In genomic region chr13:99657848-99658265, GRCh38 we compare ENCODE assay signal across 8 cellular contexts. TPM values are rescaled to one million over a fixed set of nuclear protein-coding genes. Genes with fewer than 3 reads are reported as not detected.
DNase-seq lines count a peak whose midpoint lies in the region; ATAC-seq, FAIRE-seq and TF ChIP-seq lines count a peak whose summit lies in the region.

No MANE protein-coding gene starts in this region.

- TF ChIP-seq POLR2A in GM12891 (IDR thresholded peaks at IDR 0.05; ENCODE audit: low read depth, low read length), result no peak
- TF ChIP-seq POLR2A in esophagus muscularis mucosa (IDR thresholded peaks at IDR 0.05; ENCODE audit: low read depth), result no peak

- H3K4me1 Mint-ChIP-seq in activated CD4-positive, alpha-beta memory T cell treated with anti-CD3 and anti-CD28 coated beads for 36 hours (ENCODE audit: low read depth), result peaks cover 45% of the 10 kb centered on the region
- H3K4me1 Mint-ChIP-seq in nephron, result peaks cover 24% of the 10 kb centered on the region

- no peak overlapping the region for H3K27ac Mint-ChIP-seq in activated CD4-positive, alpha-beta memory T cell treated with anti-CD3 and anti-CD28 coated beads for 36 hours
- H3K27ac Mint-ChIP-seq in nephron, result peak overlapping the region; percentile 96 to 98 (median 98)

- peak overlapping the region; percentile 80 to 88 (median 85) for H3K27ac ChIP-seq in esophagus muscularis mucosa (replicated peaks in 1 of 4)

- no peaks in the 10 kb centered on the region for H3K27me3 ChIP-seq in esophagus muscularis mucosa

- DNase-seq in GM12891 (ENCODE audit: insufficient read length, low spot score) (no peak), esophagus muscularis mucosa (ENCODE audit: extremely low spot score) (peak; percentile 91), NCI-H345 (lab: John Stamatoyannopoulos, UW) (no peak)
- peak; percentile 37 for DNase-seq in activated CD4-positive, alpha-beta memory T cell treated with anti-CD3 and anti-CD28 coated beads for 36 hours

- TF ChIP-seq CTCF in esophagus muscularis mucosa (IDR thresholded peaks at IDR 0.05) (no peak), nephron (IDR thresholded peaks at IDR 0.05; ENCODE audit: unreplicated experiment in 3 of 3) (no peak)

- 21% methylated on average over 25 of the region's 30 CpGs for WGBS in esophagus muscularis mucosa

- H3K4me3 Mint-ChIP-seq in activated CD4-positive, alpha-beta memory T cell treated with anti-CD3 and anti-CD28 coated beads for 36 hours, result peak overlapping the region; percentile 70
- H3K4me3 Mint-ChIP-seq in nephron, result peak overlapping the region; percentile 73 to 89 (median 85)

- no peak for TF ChIP-seq EP300 in esophagus muscularis mucosa (IDR thresholded peaks at IDR 0.05)

- H3K4me1 ChIP-seq in esophagus muscularis mucosa, result peaks cover 9 to 30% (median 27%) of the 10 kb centered on the region in 4 donors

- no peaks in the 10 kb centered on the region for H3K36me3 Mint-ChIP-seq in activated CD4-positive, alpha-beta memory T cell treated with anti-CD3 and anti-CD28 coated beads for 36 hours
- no peaks in the 10 kb centered on the region for H3K36me3 Mint-ChIP-seq in nephron (ENCODE audit: low read depth)

- H3K36me3 ChIP-seq in esophagus muscularis mucosa, result no peaks in the 10 kb centered on the region

- ATAC-seq in HG03159 (IDR thresholded peaks at IDR 0.05; ENCODE audit: unreplicated experiment) (peak; percentile 20), HG03196 (IDR thresholded peaks at IDR 0.05; ENCODE audit: unreplicated experiment) (no peak), GM21526 (IDR thresholded peaks at IDR 0.05; ENCODE audit: low FRiP score, unreplicated experiment) (no peak)

- POLR2A ChIA-PET in activated CD4-positive, alpha-beta memory T cell treated with anti-CD3 and anti-CD28 coated beads for 36 hours (lab: Charles Lee), result no interaction called here

- H3K9me3 Mint-ChIP-seq in activated CD4-positive, alpha-beta memory T cell treated with anti-CD3 and anti-CD28 coated beads for 36 hours, result no peaks in the 10 kb centered on the region
- H3K9me3 Mint-ChIP-seq in nephron, result no peaks in the 10 kb centered on the region

- intact Hi-C loops in activated CD4-positive, alpha-beta memory T cell treated with anti-CD3 and anti-CD28 coated beads for 36 hours (cut with micrococcal nuclease), result loop anchor here (1.0 to 10.0 kb wide), 13 partner anchors 116 to 1467 kb away; partner anchors contain the start of genes GGACT and PCCA
- intact Hi-C loops in esophagus muscularis mucosa (cut with DNase I), result loop anchor here (5.0 to 10.0 kb wide), 3 partner anchors 317 to 859 kb away; partner anchors contain the start of gene ZIC5

- peak overlapping the region; percentile 60 to 66 (median 63) for H3K4me3 ChIP-seq in esophagus muscularis mucosa

- H3K9me3 ChIP-seq in esophagus muscularis mucosa, result no peaks in the 10 kb centered on the region

- CTCF ChIA-PET in activated CD4-positive, alpha-beta memory T cell treated with anti-CD3 and anti-CD28 coated beads for 36 hours (lab: Charles Lee), result interaction anchor here (0.6 to 4.6 kb wide), 10 partner anchors 159 to 1442 kb away, joined by 3 to 22 read pairs (median 6); no protein-coding TSS in a partner anchor

- no peaks in the 10 kb centered on the region for H3K27me3 Mint-ChIP-seq in activated CD4-positive, alpha-beta memory T cell treated with anti-CD3 and anti-CD28 coated beads for 36 hours
- H3K27me3 Mint-ChIP-seq in nephron (ENCODE audit: low read depth), result peaks cover 55% of the 10 kb centered on the region

- FAIRE-seq in GM12891 (lab: Jason Lieb, UNC), result peak; percentile 64

TF ChIP-seq in GM12891, 5 proteins besides CTCF, POLR2A, EP300 and RAD21:
- no peak for TF ChIP-seq SPI1 (IDR thresholded peaks at IDR 0.05; ENCODE audit: low read depth, low read length)
- no peak for TF ChIP-seq PAX5 (IDR thresholded peaks at IDR 0.05; ENCODE audit: insufficient read depth, low read length, severe bottlenecking)
- TF ChIP-seq TAF1 (IDR thresholded peaks at IDR 0.05; ENCODE audit: low read depth, low read length), result no peak
- TF ChIP-seq POLR2AphosphoS5 (IDR thresholded peaks at IDR 0.05; ENCODE audit: low read depth, low read length), result no peak
- no peak for TF ChIP-seq POU2F2 (IDR thresholded peaks at IDR 0.05; ENCODE audit: low read depth, low read length)

RNA-seq across cellular contexts. Expression of gene CLYBL, which starts 51.4 kb away (rescaled TPM):
- polyA plus RNA-seq in GM12891 (2012; ENCODE audit: low read depth, missing spikeins), result 15.0 TPM
- total RNA-seq in activated CD4-positive, alpha-beta memory T cell treated with anti-CD3 and anti-CD28 coated beads for 36 hours, result 1 to 10 TPM; 5.4 TPM
- total RNA-seq in esophagus muscularis mucosa, result 10 to 100 TPM in 2 of 4 donors, 1 to 10 TPM in 2; 7.5 to 11.7 (median 9.4) TPM

Comparison
In these comparisons a context has a peak if more than half of its experiments do, and no peak if none do; other contexts are left out.
1. DNase-seq: peak in activated CD4-positive, alpha-beta memory T cell treated with anti-CD3 and anti-CD28 coated beads for 36 hours (single experiment) and esophagus muscularis mucosa (single experiment); none in GM12891 (single experiment) and NCI-H345 (single experiment).